Comparison of ENCODE assay signal across 16 cellular contexts in genomic region chr2:220789961-220790360, GRCh38.
A peak's percentile ranks its signal among the peaks of the same experiment; 100 is the strongest.
DNase-seq lines count a peak whose midpoint lies in the region; ATAC-seq, FAIRE-seq and TF ChIP-seq lines count a peak whose summit lies in the region.
"Had no signal": no experiment of that assay in that cellular context is flagged by ENCODE, and none has a peak within 500 bp of the region (broad histone marks: within the 10 kb centered on the region; RNA-seq: fewer than 3 reads in every experiment).

No MANE protein-coding gene starts in this region.

- TF ChIP-seq CTCF in A549 (IDR thresholded peaks at IDR 0.05) (no peak), astrocyte of the cerebellum (IDR thresholded peaks at IDR 0.05; ENCODE audit: low read depth, low read length, missing control alignments) (no peak), foreskin fibroblast (IDR thresholded peaks at IDR 0.05; ENCODE audit: low read depth, low read length) (no peak)

- TF ChIP-seq RAD21 in A549 (conservative IDR thresholded peaks at IDR 0.05 in 1 of 2, IDR thresholded peaks at IDR 0.05 in 1 of 2), result no peak

- H3K27me3 ChIP-seq in small intestine (ENCODE audit: control insufficient read depth in 2 of 2, insufficient read depth in 2 of 2, low read length in 2 of 2), result no peaks in the 10 kb centered on the region
- H3K27me3 ChIP-seq: cardiac muscle cell had no signal

- POLR2A ChIA-PET in A549 (lab: Yijun Ruan, JAX), result no interaction called here

- CTCF ChIA-PET in A549 (lab: Yijun Ruan, JAX), result no interaction called here

- H3K9me3 ChIP-seq in A549, result no peaks in the 10 kb centered on the region
- peaks cover 1% of the 10 kb centered on the region for H3K9me3 ChIP-seq in small intestine (ENCODE audit: control insufficient read depth, low read depth)

- in situ Hi-C loops in astrocyte of the cerebellum (cut with HindIII; ENCODE audit: low sequenced_read_pairs), result no loop called here

- H3K4me1 ChIP-seq in A549, result 0 out of 3 replicates have a peak, but pooled peaks cover 5% of the 10 kb centered on the region
- no peaks in the 10 kb centered on the region for H3K4me1 ChIP-seq in small intestine (ENCODE audit: control insufficient read depth in 2 of 2, insufficient read depth in 1 of 2, low read depth in 1 of 2, low read length in 1 of 2)

- no peaks in the 10 kb centered on the region for H3K36me3 ChIP-seq in small intestine (ENCODE audit: control insufficient read depth in 2 of 2, insufficient read depth in 2 of 2, low read length in 2 of 2)
- H3K36me3 ChIP-seq: cardiac muscle cell had no signal

- FAIRE-seq in A549 (lab: Jason Lieb, UNC) (no peak), H54 (lab: Jason Lieb, UNC) (peak; percentile 88), small intestine (lab: Jason Lieb, UNC) (no peak)
- FAIRE-seq: A204.1, K562 had no signal

- no peak for TF ChIP-seq POLR2A in A549 (IDR thresholded peaks at IDR 0.05; ENCODE audit: low read length)
- no peak for TF ChIP-seq POLR2A in H54 (IDR thresholded peaks at IDR 0.05; ENCODE audit: low read depth, low read length)

- H3K27ac ChIP-seq in A549 (no peak overlapping the region), small intestine (ENCODE audit: low read depth in 1 of 2, low read length in 1 of 2) (no peak overlapping the region)
- H3K27ac ChIP-seq: cardiac muscle cell had no signal

- H3K4me2 ChIP-seq in A549, result peak overlapping the region; percentile 33; the same call in 2 of the 3 replicates

- peak in 1 of 2 experiments; percentile 7 for DNase-seq in A549 (ENCODE audit: low read depth in 1 of 2, low spot score in 1 of 2)
- peak; percentile 4 for DNase-seq in H54 (ENCODE audit: insufficient read length, low spot score)
- DNase-seq in astrocyte of the cerebellum (ENCODE audit: low read depth), result peak; percentile 54
- peak; percentile 28 to 69 for DNase-seq in foreskin fibroblast
- no peak for DNase-seq in NCI-H1694 (lab: John Stamatoyannopoulos, UW)
- DNase-seq in small intestine, result no peak
- no peak for DNase-seq in epidermal melanocyte (ENCODE audit: insufficient read length, low spot score)
- DNase-seq: activated gamma-delta T cell treated with Interleukin-2 at 50 U/mL for 16 hours; GF-D8; NCI-H1105 treated with DMSO at 0.1 percent for 48 hours; nephron progenitor cell; stimulated activated CD4-positive, alpha-beta T cell treated with anti-CD3 and anti-CD28 coated beads, Interleukin-4, amount 100 ng/mL, for 24 hours had no signal

- no peak for TF ChIP-seq EP300 in A549 (IDR thresholded peaks at IDR 0.05)

- 2% methylated on average over 1 of the region's 1 CpG for WGBS in A549 (ENCODE audit: missing lambda C conversion rate)
- WGBS in small intestine, 3 donors, result 66 to 80% (median 72%) methylated on average over 1 of the region's 1 CpG

- ATAC-seq in A549 (no peak), HG03439 (IDR thresholded peaks at IDR 0.05; ENCODE audit: unreplicated experiment) (no peak)
- ATAC-seq: K562 had no signal

- no peak overlapping the region for H3K4me3 ChIP-seq in A549
- no peak overlapping the region for H3K4me3 ChIP-seq in astrocyte of the cerebellum (ENCODE audit: low read depth, low read length)
- no peak overlapping the region for H3K4me3 ChIP-seq in foreskin fibroblast (ENCODE audit: low read depth in 1 of 2, low read length in 2 of 2)
- H3K4me3 ChIP-seq in small intestine (ENCODE audit: low read depth in 1 of 2, low read length in 2 of 2), result no peak overlapping the region
- H3K4me3 ChIP-seq: cardiac muscle cell, K562 had no signal

TF ChIP-seq in A549, 52 proteins besides CTCF, POLR2A, EP300 and RAD21:
- TF ChIP-seq CEBPB (IDR thresholded peaks at IDR 0.05) (peak in 1 of 2 experiments; percentile 24; a peak in 1 of 4 replicates), GATA3 (IDR thresholded peaks at IDR 0.05; ENCODE audit: borderline replicate concordance) (no peak), JUNB (IDR thresholded peaks at IDR 0.05) (peak; percentile 25; the same call in 1 of the 2 replicates)
TF ChIP-seq in A549: peak in this region for 2.

Comparison
In these comparisons a context has a peak if more than half of its experiments do, and no peak if none do; other contexts are left out.
1. DNase-seq: peak in H54 (single experiment), astrocyte of the cerebellum (single experiment) and foreskin fibroblast (2 of 2); none in NCI-H1694 (single experiment), small intestine (single experiment) and epidermal melanocyte (single experiment).